In the genomic region with DNA sequence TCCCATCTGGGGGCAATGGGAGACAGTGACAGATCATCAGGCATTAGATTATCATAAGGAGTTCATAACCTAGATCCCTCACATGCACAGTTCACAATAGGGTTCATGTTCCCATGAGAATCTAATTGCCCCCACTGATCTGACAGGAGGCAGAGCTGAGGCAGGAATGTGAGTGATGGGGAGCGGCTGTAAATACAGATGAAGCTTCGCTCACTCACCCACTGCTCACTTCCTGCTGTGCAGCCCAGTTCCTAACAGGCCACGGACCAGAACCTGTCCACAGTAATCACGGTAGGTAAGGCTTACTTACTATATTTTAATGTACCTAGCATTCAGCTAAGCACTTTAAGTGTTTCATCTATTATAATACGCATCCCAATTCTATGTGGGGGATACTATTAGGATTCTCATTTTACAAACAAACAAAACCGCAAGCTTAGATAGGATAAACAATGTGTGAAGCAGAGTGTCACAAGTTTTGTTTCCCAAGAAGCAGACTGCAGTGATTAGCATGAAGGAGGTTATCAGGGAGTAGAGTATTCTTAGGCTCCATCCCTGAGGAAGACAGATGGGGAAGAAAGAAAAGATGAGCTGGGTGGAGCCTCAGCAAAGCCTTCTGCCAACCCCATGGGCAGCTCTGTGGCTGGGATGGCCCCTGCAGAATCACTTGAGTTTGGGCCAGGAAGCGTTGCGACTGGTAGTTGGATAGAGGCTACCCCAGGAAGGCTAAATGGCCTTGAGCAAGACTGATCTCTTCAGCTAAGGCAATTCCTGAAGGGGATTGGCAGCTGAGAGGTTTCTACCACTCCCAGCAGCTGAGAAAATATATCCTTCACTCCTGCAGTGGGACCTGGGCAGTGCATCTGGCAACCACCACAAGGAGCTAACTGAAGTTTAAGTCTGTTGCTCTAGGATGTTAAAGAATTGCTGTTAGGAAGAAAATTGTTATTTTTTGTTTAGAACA, we compare ENCODE assay signal across 1 cellular context.
TF ChIP-seq lines count a peak whose summit lies in the region.

No MANE protein-coding gene starts in this region.

TF ChIP-seq in SK-N-SH treated with all-trans-retinoic acid at 6 μM for 48 hours, 23 proteins besides CTCF, POLR2A, EP300 and RAD21 (continued from another document):
- TF ChIP-seq, protein P1, sequence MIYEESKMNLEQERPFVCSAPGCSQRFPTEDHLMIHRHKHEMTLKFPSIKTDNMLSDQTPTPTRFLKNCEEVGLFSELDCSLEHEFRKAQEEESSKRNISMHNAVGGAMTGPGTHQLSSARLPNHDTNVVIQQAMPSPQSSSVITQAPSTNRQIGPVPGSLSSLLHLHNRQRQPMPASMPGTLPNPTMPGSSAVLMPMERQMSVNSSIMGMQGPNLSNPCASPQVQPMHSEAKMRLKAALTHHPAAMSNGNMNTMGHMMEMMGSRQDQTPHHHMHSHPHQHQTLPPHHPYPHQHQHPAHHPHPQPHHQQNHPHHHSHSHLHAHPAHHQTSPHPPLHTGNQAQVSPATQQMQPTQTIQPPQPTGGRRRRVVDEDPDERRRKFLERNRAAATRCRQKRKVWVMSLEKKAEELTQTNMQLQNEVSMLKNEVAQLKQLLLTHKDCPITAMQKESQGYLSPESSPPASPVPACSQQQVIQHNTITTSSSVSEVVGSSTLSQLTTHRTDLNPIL (CRISPR knock-in tag; IDR thresholded peaks at IDR 0.05; ENCODE audit: low read depth), result no peak
